In genomic region chr1:145689922-145690321, GRCh38 we compare ENCODE assay signal across 21 cellular contexts. TPM values are rescaled to one million over a fixed set of nuclear protein-coding genes. Genes with fewer than 3 reads are reported as not detected.
DNase-seq lines count a peak whose midpoint lies in the region; ATAC-seq and TF ChIP-seq lines count a peak whose summit lies in the region.
"Had no signal": no experiment of that assay in that cellular context is flagged by ENCODE, and none has a peak within 500 bp of the region (broad histone marks: within the 10 kb centered on the region; RNA-seq: fewer than 3 reads in every experiment).

No MANE protein-coding gene starts in this region.

- H3K27me3 ChIP-seq in BLaER1 treated with 17β-estradiol and CSF1 and Interleukin-3, amounts not matched to agents 10 nM and 100 nM, result no peaks in the 10 kb centered on the region
- H3K27me3 ChIP-seq in DND-41 (ENCODE audit: insufficient read depth, low read length, poor library complexity) (no peaks in the 10 kb centered on the region), dorsolateral prefrontal cortex (peaks cover 0 to 7% (median 0%) of the 10 kb centered on the region in 45 donors), uterus (no peaks in the 10 kb centered on the region)
- H3K27me3 ChIP-seq: colonic mucosa, esophagus squamous epithelium, heart left ventricle, stomach had no signal

- TF ChIP-seq CTCF in DND-41 (IDR thresholded peaks at IDR 0.05; ENCODE audit: borderline replicate concordance, extremely low read depth, low read length, poor library complexity, severe bottlenecking), result no peak
- TF ChIP-seq CTCF in dorsolateral prefrontal cortex (IDR thresholded peaks at IDR 0.05 in 54 of 56, conservative IDR thresholded peaks at IDR 0.05 in 2 of 56; ENCODE audit: low read depth in 1 of 56, partially characterized antibody in 56 of 56), result no peak
- no peak for TF ChIP-seq CTCF in uterus (IDR thresholded peaks at IDR 0.05)

- intact Hi-C loops in activated T-helper 1 cell treated with anti-CD3 and anti-CD28 coated beads, Interleukin-12 subunit alpha, Interleukin-12 subunit beta, Interleukin-2, Interleukin-4 antibody, amounts not matched to agents 30 ng/mL and 10 ng/mL and 1 ng/mL, durations not matched to agents 14 hours and 24 hours and 36 hours (cut with micrococcal nuclease), result no loop called here
- intact Hi-C loops in dorsolateral prefrontal cortex (cut with DNase I), result no loop called here
- intact Hi-C loops in uterus (cut with DNase I; ENCODE audit: low total_unique reads), result no loop called here

- H3K4me2 ChIP-seq in BLaER1 treated with 17β-estradiol and CSF1 and Interleukin-3, amounts not matched to agents 10 nM and 100 nM, result peak overlapping the region in 10 of 11 experiments; percentile 11 to 70 (median 48); a peak in 18 of 22 replicates
- H3K4me2 ChIP-seq in DND-41 (ENCODE audit: insufficient read depth, low read length), result peak overlapping the region; percentile 6; the same call in 1 of the 2 replicates

- H3K4me3 ChIP-seq in BLaER1 treated with 17β-estradiol and CSF1 and Interleukin-3, amounts not matched to agents 10 nM and 100 nM, result no peak overlapping the region
- H3K4me3 ChIP-seq in DND-41 (ENCODE audit: low read depth in 1 of 2, low read length in 2 of 2) (no peak overlapping the region), dorsolateral prefrontal cortex (no peak overlapping the region), uterus (no peak overlapping the region)
- H3K4me3 ChIP-seq: colonic mucosa, esophagus squamous epithelium, heart left ventricle, stomach had no signal

- H3K9me3 ChIP-seq in BLaER1 treated with 17β-estradiol and CSF1 and Interleukin-3, amounts not matched to agents 10 nM and 100 nM (replicated peaks in 1 of 11), result no peaks in the 10 kb centered on the region
- H3K9me3 ChIP-seq in DND-41 (ENCODE audit: insufficient read depth, low read length, severe bottlenecking) (no peaks in the 10 kb centered on the region), uterus (no peaks in the 10 kb centered on the region)
- H3K9me3 ChIP-seq: colonic mucosa, esophagus squamous epithelium, heart left ventricle, stomach had no signal

- H4K20me1 ChIP-seq in BLaER1 treated with 17β-estradiol and CSF1 and Interleukin-3, amounts not matched to agents 10 nM and 100 nM, result no peaks in the 10 kb centered on the region; a peak in 1 of 22 replicates
- H4K20me1 ChIP-seq in DND-41 (ENCODE audit: insufficient read depth, low read length), result no peaks in the 10 kb centered on the region

- peaks cover 23% of the 10 kb centered on the region for H3K4me1 Mint-ChIP-seq in activated T-helper 1 cell treated with anti-CD3 and anti-CD28 coated beads, Interleukin-12 subunit alpha, Interleukin-12 subunit beta, Interleukin-2, Interleukin-4 antibody, amounts not matched to agents 30 ng/mL and 10 ng/mL and 1 ng/mL, durations not matched to agents 14 hours and 24 hours and 36 hours (ENCODE audit: low read depth)

- ATAC-seq in DND-41 (ENCODE audit: insufficient read depth, low read depth), result no peak
- ATAC-seq: heart left ventricle had no signal

- H3K4me1 ChIP-seq in BLaER1 treated with 17β-estradiol and CSF1 and Interleukin-3, amounts not matched to agents 10 nM and 100 nM, result peaks cover 18 to 21% (median 19%) of the 10 kb centered on the region in 10 experiments
- peaks cover 17% of the 10 kb centered on the region for H3K4me1 ChIP-seq in DND-41 (ENCODE audit: insufficient read depth, low read length)
- H3K4me1 ChIP-seq in uterus, result no peaks in the 10 kb centered on the region
- H3K4me1 ChIP-seq: colonic mucosa had no signal

- peak overlapping the region; percentile 40 for H3K4me3 Mint-ChIP-seq in activated T-helper 1 cell treated with anti-CD3 and anti-CD28 coated beads, Interleukin-12 subunit alpha, Interleukin-12 subunit beta, Interleukin-2, Interleukin-4 antibody, amounts not matched to agents 30 ng/mL and 10 ng/mL and 1 ng/mL, durations not matched to agents 14 hours and 24 hours and 36 hours
- H3K4me3 Mint-ChIP-seq: activated B cell treated with CpG ODN at 0.5 μM for 24 hours had no signal

- no peaks in the 10 kb centered on the region for H3K36me3 ChIP-seq in BLaER1 treated with 17β-estradiol and CSF1 and Interleukin-3, amounts not matched to agents 10 nM and 100 nM
- no peaks in the 10 kb centered on the region for H3K36me3 ChIP-seq in DND-41 (ENCODE audit: insufficient read depth, low read length)
- no peaks in the 10 kb centered on the region for H3K36me3 ChIP-seq in uterus
- H3K36me3 ChIP-seq: colonic mucosa, esophagus squamous epithelium, heart left ventricle, stomach had no signal

- H2AFZ ChIP-seq in DND-41 (ENCODE audit: low read depth, low read length), result no peak overlapping the region

- no peak for TF ChIP-seq POLR2A in uterus (IDR thresholded peaks at IDR 0.05)

- H3K27me3 Mint-ChIP-seq in activated T-helper 1 cell treated with anti-CD3 and anti-CD28 coated beads, Interleukin-12 subunit alpha, Interleukin-12 subunit beta, Interleukin-2, Interleukin-4 antibody, amounts not matched to agents 30 ng/mL and 10 ng/mL and 1 ng/mL, durations not matched to agents 14 hours and 24 hours and 36 hours (ENCODE audit: insufficient read depth), result peaks cover 3% of the 10 kb centered on the region
- H3K27me3 Mint-ChIP-seq: activated B cell treated with CpG ODN at 0.5 μM for 24 hours had no signal

- DNase-seq in DND-41 (no peak), kidney tubule cell (ENCODE audit: low spot score) (peak; percentile 47), NCI-H2196 (lab: John Stamatoyannopoulos, UW; ENCODE audit: unreplicated experiment) (no peak), dorsolateral prefrontal cortex (no peak), uterus (no peak)
- DNase-seq in activated T-helper 1 cell treated with anti-CD3 and anti-CD28 coated beads, Interleukin-12 subunit alpha, Interleukin-12 subunit beta, Interleukin-2, Interleukin-4 antibody, amounts not matched to agents 30 ng/mL and 10 ng/mL and 1 ng/mL, durations not matched to agents 14 hours and 24 hours and 36 hours (ENCODE audit: low spot score), result no peak
- DNase-seq: activated B cell treated with CpG ODN at 0.5 μM for 24 hours, amniotic stem cell, colonic mucosa, esophagus squamous epithelium, GF-D8, heart left ventricle, NCI-H1694 treated with DMSO at 0.1 percent for 48 hours, NCI-H510A, posterior cingulate gyrus, stomach, SW 1271 had no signal

- H3K27ac ChIP-seq in BLaER1 treated with 17β-estradiol and CSF1 and Interleukin-3, amounts not matched to agents 10 nM and 100 nM, result peak overlapping the region in 1 of 11 experiments; percentile 40; a peak in 1 of 22 replicates
- H3K27ac ChIP-seq in DND-41 (ENCODE audit: low read length) (no peak overlapping the region), dorsolateral prefrontal cortex (no peak overlapping the region), uterus (no peak overlapping the region)
- H3K27ac ChIP-seq: C4-2B, colonic mucosa, HL-60, stomach had no signal

- peak overlapping the region; percentile 58 for H3K27ac Mint-ChIP-seq in activated T-helper 1 cell treated with anti-CD3 and anti-CD28 coated beads, Interleukin-12 subunit alpha, Interleukin-12 subunit beta, Interleukin-2, Interleukin-4 antibody, amounts not matched to agents 30 ng/mL and 10 ng/mL and 1 ng/mL, durations not matched to agents 14 hours and 24 hours and 36 hours
- H3K27ac Mint-ChIP-seq: activated B cell treated with CpG ODN at 0.5 μM for 24 hours had no signal

- H3K9ac ChIP-seq in BLaER1 treated with 17β-estradiol and CSF1 and Interleukin-3, amounts not matched to agents 10 nM and 100 nM, result no peak overlapping the region; a peak in 1 of 22 replicates
- no peak overlapping the region for H3K9ac ChIP-seq in DND-41 (ENCODE audit: low read depth, low read length)

- H3K9me3 Mint-ChIP-seq in activated T-helper 1 cell treated with anti-CD3 and anti-CD28 coated beads, Interleukin-12 subunit alpha, Interleukin-12 subunit beta, Interleukin-2, Interleukin-4 antibody, amounts not matched to agents 30 ng/mL and 10 ng/mL and 1 ng/mL, durations not matched to agents 14 hours and 24 hours and 36 hours, result no peaks in the 10 kb centered on the region
- H3K9me3 Mint-ChIP-seq: activated B cell treated with CpG ODN at 0.5 μM for 24 hours had no signal

- H3K79me2 ChIP-seq in DND-41 (ENCODE audit: insufficient read depth, low read length), result no peaks in the 10 kb centered on the region

- peaks cover 4% of the 10 kb centered on the region for H3K36me3 Mint-ChIP-seq in activated T-helper 1 cell treated with anti-CD3 and anti-CD28 coated beads, Interleukin-12 subunit alpha, Interleukin-12 subunit beta, Interleukin-2, Interleukin-4 antibody, amounts not matched to agents 30 ng/mL and 10 ng/mL and 1 ng/mL, durations not matched to agents 14 hours and 24 hours and 36 hours (ENCODE audit: low read depth)

RNA-seq across cellular contexts. Expression of gene PDZK1, which starts 17.2 kb away (rescaled TPM):
- 0.18 TPM in 1 of 2 replicates, not detected in the other for total RNA-seq in activated T-helper 1 cell treated with anti-CD3 and anti-CD28 coated beads, Interleukin-12 subunit alpha, Interleukin-12 subunit beta, Interleukin-2, Interleukin-4 antibody, amounts not matched to agents 30 ng/mL and 10 ng/mL and 1 ng/mL, durations not matched to agents 14 hours and 24 hours and 36 hours
- total RNA-seq in dorsolateral prefrontal cortex (1 to 10 TPM in 42 of 120 experiments, under 1 TPM in 60, not detected in 18; 0.24 to 2.9 (median 0.88) TPM), uterus (under 1 TPM in 1 of 4 donors, not detected in 3; 0.35 TPM)
- total RNA-seq: kidney epithelial cell had no signal

RNA-seq across cellular contexts. Expression of gene CD160, which starts 29.4 kb away (rescaled TPM):
- 0.27 TPM in 1 of 2 replicates, not detected in the other for total RNA-seq in activated T-helper 1 cell treated with anti-CD3 and anti-CD28 coated beads, Interleukin-12 subunit alpha, Interleukin-12 subunit beta, Interleukin-2, Interleukin-4 antibody, amounts not matched to agents 30 ng/mL and 10 ng/mL and 1 ng/mL, durations not matched to agents 14 hours and 24 hours and 36 hours
- 1 to 10 TPM in 1 of 120 experiments, under 1 TPM in 7, not detected in 112; 0.12 to 1.9 (median 0.25) TPM for total RNA-seq in dorsolateral prefrontal cortex
- total RNA-seq in uterus, result under 1 TPM in 1 of 4 donors, not detected in 3; 0.55 TPM
- total RNA-seq: activated B cell treated with CpG ODN at 0.5 μM for 24 hours, esophagus squamous epithelium, kidney epithelial cell had no signal
